Comparison of ENCODE assay signal across 20 cellular contexts in the genomic region with DNA sequence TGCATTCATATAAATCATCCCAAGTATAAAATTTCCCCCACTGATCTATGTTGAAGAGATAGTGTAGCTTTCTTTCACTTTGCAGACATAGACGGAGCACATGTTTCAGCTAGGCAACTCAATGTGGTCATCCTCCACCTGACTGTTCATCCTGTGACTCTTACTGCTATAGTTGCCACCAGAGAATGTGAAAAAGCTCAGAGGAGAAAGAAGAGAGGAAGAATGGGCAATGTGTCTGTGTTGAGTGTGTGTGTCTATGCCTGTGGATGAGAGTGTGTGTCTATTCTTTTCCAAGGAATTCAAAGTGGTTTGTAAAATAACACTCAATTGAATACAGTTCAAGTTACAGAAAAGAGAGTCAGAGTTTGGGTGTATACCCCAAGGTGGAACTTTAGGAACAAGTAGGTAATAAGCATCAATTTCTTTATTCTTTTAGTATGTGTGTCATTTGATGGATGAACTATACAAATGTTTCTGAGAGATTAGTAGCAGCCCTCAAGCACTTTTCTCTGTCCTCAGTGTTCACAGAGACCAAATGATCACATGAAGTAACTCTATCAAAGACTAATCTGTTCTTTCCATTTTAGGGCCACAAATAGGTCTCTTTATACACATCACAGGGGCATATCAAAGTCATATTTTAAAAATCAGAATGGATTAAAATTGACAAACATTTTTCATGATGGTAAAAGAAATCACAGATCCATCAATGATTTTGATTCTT. TPM values are rescaled to one million over a fixed set of nuclear protein-coding genes. Genes with fewer than 3 reads are reported as not detected.
A peak's percentile ranks its signal among the peaks of the same experiment; 100 is the strongest.
DNase-seq lines count a peak whose midpoint lies in the region; ATAC-seq, FAIRE-seq and TF ChIP-seq lines count a peak whose summit lies in the region.
"Had no signal": no experiment of that assay in that cellular context is flagged by ENCODE, and none has a peak within 500 bp of the region (broad histone marks: within the 10 kb centered on the region; RNA-seq: fewer than 3 reads in every experiment).

No MANE protein-coding gene starts in this region.

- H3K36me3 Mint-ChIP-seq in nephron progenitor cell (ENCODE audit: low read depth) = peaks cover 34% of the 10 kb centered on the region
- H3K36me3 Mint-ChIP-seq: CD8-positive, alpha-beta memory T cell had no signal

- no peaks in the 10 kb centered on the region; a peak in 1 of 22 replicates for H3K27me3 ChIP-seq in BLaER1 treated with 17β-estradiol and CSF1 and Interleukin-3, amounts not matched to agents 10 nM and 100 nM
- H3K27me3 ChIP-seq in Loucy (ENCODE audit: insufficient read depth, low read length, poor library complexity, severe bottlenecking) = no peaks in the 10 kb centered on the region

- H3K4me2 ChIP-seq in BLaER1 treated with 17β-estradiol and CSF1 and Interleukin-3, amounts not matched to agents 10 nM and 100 nM = peak overlapping the region in 10 of 11 experiments; percentile 12 to 100 (median 88); a peak in 16 of 22 replicates
- peak overlapping the region; percentile 71 for H3K4me2 ChIP-seq in Loucy (ENCODE audit: low read depth, low read length, poor library complexity, severe bottlenecking)

- ATAC-seq in GM18873 (IDR thresholded peaks at IDR 0.05; ENCODE audit: low FRiP score, unreplicated experiment) (no peak), HG03108 (IDR thresholded peaks at IDR 0.05; ENCODE audit: unreplicated experiment) (no peak)

- H3K9me3 Mint-ChIP-seq in nephron progenitor cell = no peaks in the 10 kb centered on the region

- H4K20me1 ChIP-seq in BLaER1 treated with 17β-estradiol and CSF1 and Interleukin-3, amounts not matched to agents 10 nM and 100 nM = no peaks in the 10 kb centered on the region
- peaks cover 5% of the 10 kb centered on the region for H4K20me1 ChIP-seq in Loucy (ENCODE audit: insufficient read depth, low read length, poor library complexity, severe bottlenecking)

- peak overlapping the region in 1 of 11 experiments; percentile 16; a peak in 1 of 22 replicates for H3K9ac ChIP-seq in BLaER1 treated with 17β-estradiol and CSF1 and Interleukin-3, amounts not matched to agents 10 nM and 100 nM
- H3K9ac ChIP-seq in Loucy (ENCODE audit: low read depth, low read length, poor library complexity, severe bottlenecking) = no peak overlapping the region

- no peaks in the 10 kb centered on the region for H3K9me2 ChIP-seq in Loucy (replicated peaks; ENCODE audit: low read depth, low read length)

- TF ChIP-seq CTCF in Loucy (conservative IDR thresholded peaks at IDR 0.05; ENCODE audit: low read length) (no peak), nephron progenitor cell (IDR thresholded peaks at IDR 0.05) (no peak)

- H3K4me3 Mint-ChIP-seq in nephron progenitor cell = peak overlapping the region; percentile 32

- peak overlapping the region in 5 of 11 experiments; percentile 1 to 88 (median 36); a peak in 4 of 22 replicates for H3K27ac ChIP-seq in BLaER1 treated with 17β-estradiol and CSF1 and Interleukin-3, amounts not matched to agents 10 nM and 100 nM

- H2AFZ ChIP-seq in Loucy (ENCODE audit: low read length) = no peak overlapping the region

- H3K4me1 Mint-ChIP-seq in nephron progenitor cell = peaks cover 43% of the 10 kb centered on the region

- H3K27ac Mint-ChIP-seq in nephron progenitor cell = no peak overlapping the region
- H3K27ac Mint-ChIP-seq: CD8-positive, alpha-beta memory T cell had no signal

- H3K4me3 ChIP-seq in BLaER1 treated with 17β-estradiol and CSF1 and Interleukin-3, amounts not matched to agents 10 nM and 100 nM = peak overlapping the region in 7 of 10 experiments; percentile 6 to 95 (median 83); a peak in 10 of 20 replicates
- peak overlapping the region; percentile 97 for H3K4me3 ChIP-seq in Loucy (ENCODE audit: low read length, poor library complexity, severe bottlenecking)

- peaks cover 36 to 56% (median 47%) of the 10 kb centered on the region in 11 experiments for H3K36me3 ChIP-seq in BLaER1 treated with 17β-estradiol and CSF1 and Interleukin-3, amounts not matched to agents 10 nM and 100 nM
- no peaks in the 10 kb centered on the region for H3K36me3 ChIP-seq in Loucy (ENCODE audit: insufficient read depth, low read length)

- peaks cover 32 to 63% (median 44%) of the 10 kb centered on the region in 10 experiments for H3K4me1 ChIP-seq in BLaER1 treated with 17β-estradiol and CSF1 and Interleukin-3, amounts not matched to agents 10 nM and 100 nM
- H3K4me1 ChIP-seq in Loucy (ENCODE audit: insufficient read depth, low read length, poor library complexity, severe bottlenecking) = peaks cover 41% of the 10 kb centered on the region

- FAIRE-seq in frontal cortex (lab: Jason Lieb, UNC) (peak; percentile 49), RCC 7860 (lab: Jason Lieb, UNC) (no peak)

- H3K79me2 ChIP-seq in Loucy (ENCODE audit: insufficient read depth, low read length) = peaks cover 37% of the 10 kb centered on the region

- H3F3A ChIP-seq in Loucy (ENCODE audit: low read depth) = no peaks in the 10 kb centered on the region

- peak in 1 of 2 donors; percentile 19 for DNase-seq in frontal cortex (ENCODE audit: low spot score in 2 of 2)
- DNase-seq in nephron progenitor cell = no peak
- DNase-seq in NCI-H1105 treated with DMSO at 0.1 percent for 48 hours (lab: John Stamatoyannopoulos, UW) = no peak
- no peak for DNase-seq in RCC 7860 (ENCODE audit: low spot score)
- DNase-seq: 8988T; CD8-positive, alpha-beta memory T cell; NCI-H1417 treated with DMSO at 0.1 percent for 48 hours; NCI-H1930; NCI-H2171; NCI-H446; NK-92 treated with Interleukin-12 subunit alpha and Interleukin-12 subunit beta, amount 100 ng/mL, for 24 hours; OCI-M1; RPMI8226; SIG-M5 had no signal

- H3K9me3 ChIP-seq in BLaER1 treated with 17β-estradiol and CSF1 and Interleukin-3, amounts not matched to agents 10 nM and 100 nM (replicated peaks in 1 of 11) = peaks cover 0 to 15% (median 0%) of the 10 kb centered on the region in 11 experiments; a peak in 5 of 22 replicates
- H3K9me3 ChIP-seq in Loucy (ENCODE audit: insufficient read depth, low read depth, low read length) = no peaks in the 10 kb centered on the region
- H3K9me3 ChIP-seq: HAP-1 had no signal

- H3K27me3 Mint-ChIP-seq in nephron progenitor cell (ENCODE audit: low read depth, poor library complexity) = peaks cover 17% of the 10 kb centered on the region

RNA-seq across cellular contexts. Expression of a gene that starts 2.3 kb away (rescaled TPM):
- total RNA-seq in frontal cortex = 98.6 TPM
- total RNA-seq: LHCN-M2 had no signal
